Comparison of ENCODE assay signal across 23 cellular contexts in the genomic region with DNA sequence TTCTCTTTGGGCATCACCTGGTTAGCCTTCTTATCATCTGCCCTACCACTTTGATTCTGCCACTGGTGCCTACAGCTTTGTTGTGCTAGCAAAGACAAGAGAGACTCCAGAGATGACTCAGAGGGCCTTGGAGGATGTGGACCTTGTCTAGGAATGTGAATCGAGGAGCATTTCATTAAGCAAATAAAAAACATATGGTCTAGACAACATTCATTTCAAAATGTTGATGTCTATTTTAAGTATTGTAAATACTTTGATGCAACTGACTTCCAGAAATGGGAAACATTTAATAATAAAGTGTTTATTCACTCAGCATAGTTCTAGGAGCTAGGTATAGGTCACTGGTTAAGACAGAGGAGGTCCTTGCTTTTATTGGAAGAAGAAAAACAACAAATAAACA.
DNase-seq lines count a peak whose midpoint lies in the region; ATAC-seq and TF ChIP-seq lines count a peak whose summit lies in the region.
"Had no signal": no experiment of that assay in that cellular context is flagged by ENCODE, and none has a peak within 500 bp of the region (broad histone marks: within the 10 kb centered on the region; RNA-seq: fewer than 3 reads in every experiment).

No MANE protein-coding gene starts in this region.

- H3K27me3 Mint-ChIP-seq in activated T-cell treated with anti-CD3 and anti-CD28 coated beads, Interleukin-2, amount 50 U/mL, for 72 hours (ENCODE audit: low read depth), result peaks cover 15% of the 10 kb centered on the region
- peaks cover 16% of the 10 kb centered on the region for H3K27me3 Mint-ChIP-seq in activated T-cell treated with anti-CD3 and anti-CD28 coated beads, Interleukin-2, amount 50 U/mL, for 24 hours
- H3K27me3 Mint-ChIP-seq in activated naive CD4-positive, alpha-beta T cell treated with anti-CD3 and anti-CD28 coated beads for 36 hours (ENCODE audit: low read depth), result peaks cover 19% of the 10 kb centered on the region

- peaks cover 8% of the 10 kb centered on the region for H3F3A ChIP-seq in SK-N-SH (replicated peaks; ENCODE audit: insufficient read depth)

- TF ChIP-seq POLR2A in GM18505 (IDR thresholded peaks at IDR 0.05; ENCODE audit: borderline replicate concordance, extremely low read depth, insufficient read depth, insufficient read length), result no peak

- H3K4me3 ChIP-seq in SK-N-SH (ENCODE audit: low read depth in 2 of 2, low read length in 1 of 2), result no peak overlapping the region
- H3K4me3 ChIP-seq: GM12878, GM23338, transverse colon had no signal

- H3K36me3 ChIP-seq in SK-N-SH (replicated peaks in 1 of 2; ENCODE audit: control insufficient read depth in 1 of 2, insufficient read depth in 2 of 2, low read length in 1 of 2), result no peaks in the 10 kb centered on the region
- H3K36me3 ChIP-seq: transverse colon had no signal

- no peaks in the 10 kb centered on the region for H4K20me1 ChIP-seq in SK-N-SH (ENCODE audit: insufficient read depth)

- TF ChIP-seq CTCF in SK-N-SH (IDR thresholded peaks at IDR 0.05), result no peak

- no peak for ATAC-seq in activated T-cell treated with anti-CD3 and anti-CD28 coated beads, Interleukin-2, amount 50 U/mL, for 72 hours (replicated peaks in 1 of 2)
- ATAC-seq in GM18505 (IDR thresholded peaks at IDR 0.05; ENCODE audit: unreplicated experiment), result no peak
- ATAC-seq: foreskin keratinocyte, GM12878, GM23338, left colon, Panc1 had no signal

- H3K79me2 ChIP-seq in SK-N-SH (ENCODE audit: insufficient read depth), result no peaks in the 10 kb centered on the region

- POLR2A ChIA-PET in SK-N-SH (lab: Yijun Ruan, JAX), result no interaction called here

- no peak overlapping the region for H3K4me2 ChIP-seq in SK-N-SH
- H3K4me2 ChIP-seq: GM23338 had no signal

- H3K27ac Mint-ChIP-seq in activated T-cell treated with anti-CD3 and anti-CD28 coated beads, Interleukin-2, amount 50 U/mL, for 72 hours, result peak overlapping the region; percentile 68
- no peak overlapping the region for H3K27ac Mint-ChIP-seq in activated T-cell treated with anti-CD3 and anti-CD28 coated beads, Interleukin-2, amount 50 U/mL, for 24 hours
- H3K27ac Mint-ChIP-seq in activated naive CD4-positive, alpha-beta T cell treated with anti-CD3 and anti-CD28 coated beads for 36 hours, result no peak overlapping the region
- H3K27ac Mint-ChIP-seq: activated CD4-positive, alpha-beta T cell treated with anti-CD3 and anti-CD28 coated beads, Interleukin-2, amount 10 ng/mL, durations not matched to agents 7 days and 5 days; activated naive CD4-positive, alpha-beta T cell treated with anti-CD3 and anti-CD28 coated beads, Interleukin-2, amount 10 ng/mL, durations not matched to agents 7 days and 5 days; brain; GM23338 had no signal

- peaks cover 0 to 3% of the 10 kb centered on the region in 2 experiments; a peak in 1 of 4 replicates for H3K4me1 ChIP-seq in SK-N-SH (ENCODE audit: control insufficient read depth in 1 of 2, insufficient read depth in 2 of 2, low read depth in 1 of 2, low read length in 1 of 2)
- H3K4me1 ChIP-seq: foreskin keratinocyte had no signal

- CTCF ChIA-PET in SK-N-SH (lab: Yijun Ruan, JAX), result interaction anchor here (0.7 kb wide), 1 partner anchor 20 kb away, joined by 3 read pairs; no protein-coding TSS in a partner anchor
- CTCF ChIA-PET in activated naive CD4-positive, alpha-beta T cell treated with anti-CD3 and anti-CD28 coated beads for 36 hours (lab: Charles Lee), result interaction anchor here (0.7 kb wide), 1 partner anchor 24 kb away, joined by 3 read pairs; no protein-coding TSS in a partner anchor

- H3K4me1 Mint-ChIP-seq in activated T-cell treated with anti-CD3 and anti-CD28 coated beads, Interleukin-2, amount 50 U/mL, for 72 hours (ENCODE audit: low read depth), result no peaks in the 10 kb centered on the region
- no peaks in the 10 kb centered on the region for H3K4me1 Mint-ChIP-seq in activated T-cell treated with anti-CD3 and anti-CD28 coated beads, Interleukin-2, amount 50 U/mL, for 24 hours (ENCODE audit: low read depth)
- no peaks in the 10 kb centered on the region for H3K4me1 Mint-ChIP-seq in activated naive CD4-positive, alpha-beta T cell treated with anti-CD3 and anti-CD28 coated beads for 36 hours (ENCODE audit: low read depth)
- H3K4me1 Mint-ChIP-seq: activated CD4-positive, alpha-beta T cell treated with anti-CD3 and anti-CD28 coated beads, Interleukin-2, amount 10 ng/mL, durations not matched to agents 7 days and 5 days; activated naive CD4-positive, alpha-beta T cell treated with anti-CD3 and anti-CD28 coated beads, Interleukin-2, amount 10 ng/mL, durations not matched to agents 7 days and 5 days had no signal

- no peaks in the 10 kb centered on the region for H3K36me3 Mint-ChIP-seq in activated T-cell treated with anti-CD3 and anti-CD28 coated beads, Interleukin-2, amount 50 U/mL, for 72 hours (ENCODE audit: insufficient read depth in 2 of 2)
- no peaks in the 10 kb centered on the region for H3K36me3 Mint-ChIP-seq in activated T-cell treated with anti-CD3 and anti-CD28 coated beads, Interleukin-2, amount 50 U/mL, for 24 hours (ENCODE audit: low read depth)
- no peaks in the 10 kb centered on the region for H3K36me3 Mint-ChIP-seq in activated naive CD4-positive, alpha-beta T cell treated with anti-CD3 and anti-CD28 coated beads for 36 hours (ENCODE audit: low read depth)
- H3K36me3 Mint-ChIP-seq: activated naive CD4-positive, alpha-beta T cell treated with anti-CD3 and anti-CD28 coated beads, Interleukin-2, amount 10 ng/mL, durations not matched to agents 7 days and 5 days had no signal

- TF ChIP-seq RAD21 in SK-N-SH (IDR thresholded peaks at IDR 0.05; ENCODE audit: low read length), result no peak

- H3K9me3 Mint-ChIP-seq in activated T-cell treated with anti-CD3 and anti-CD28 coated beads, Interleukin-2, amount 50 U/mL, for 72 hours, result peaks cover 0 to 4% of the 10 kb centered on the region in 2 donors
- peaks cover 2% of the 10 kb centered on the region for H3K9me3 Mint-ChIP-seq in activated T-cell treated with anti-CD3 and anti-CD28 coated beads, Interleukin-2, amount 50 U/mL, for 24 hours
- H3K9me3 Mint-ChIP-seq in activated naive CD4-positive, alpha-beta T cell treated with anti-CD3 and anti-CD28 coated beads for 36 hours, result no peaks in the 10 kb centered on the region
- H3K9me3 Mint-ChIP-seq: activated CD4-positive, alpha-beta T cell treated with anti-CD3 and anti-CD28 coated beads, Interleukin-2, amount 10 ng/mL, durations not matched to agents 7 days and 5 days; activated naive CD4-positive, alpha-beta T cell treated with anti-CD3 and anti-CD28 coated beads, Interleukin-2, amount 10 ng/mL, durations not matched to agents 7 days and 5 days had no signal

- WGBS in SK-N-SH (ENCODE audit: low lambda C conversion rate), result 0% methylated on average over 1 of the region's 1 CpG

- intact Hi-C loops in activated naive CD4-positive, alpha-beta T cell treated with anti-CD3 and anti-CD28 coated beads for 36 hours (cut with micrococcal nuclease), result no loop called here

- H3K27ac ChIP-seq in SK-N-SH (ENCODE audit: low read depth in 2 of 2, low read length in 1 of 2), result peak overlapping the region; percentile 22 to 71; a peak in 2 of 4 replicates
- H3K27ac ChIP-seq: 22Rv1, foreskin keratinocyte, transverse colon had no signal

- no peaks in the 10 kb centered on the region for H3K9me3 ChIP-seq in SK-N-SH

- no peak overlapping the region for H2AFZ ChIP-seq in SK-N-SH (ENCODE audit: low read depth)
- H2AFZ ChIP-seq: GM23338 had no signal

- TF ChIP-seq EP300 in SK-N-SH (IDR thresholded peaks at IDR 0.05; ENCODE audit: borderline replicate concordance in 1 of 2, low read depth in 1 of 2, low read length in 1 of 2), result peak in 1 of 2 experiments; percentile 36; a peak in 1 of 4 replicates

- H3K27me3 ChIP-seq in SK-N-SH (ENCODE audit: insufficient read depth), result no peaks in the 10 kb centered on the region
- H3K27me3 ChIP-seq: transverse colon had no signal

- no peaks in the 10 kb centered on the region for H3K9me2 ChIP-seq in SK-N-SH

- H3K4me3 Mint-ChIP-seq in activated T-cell treated with anti-CD3 and anti-CD28 coated beads, Interleukin-2, amount 50 U/mL, for 72 hours, result no peak overlapping the region
- no peak overlapping the region for H3K4me3 Mint-ChIP-seq in activated T-cell treated with anti-CD3 and anti-CD28 coated beads, Interleukin-2, amount 50 U/mL, for 24 hours
- H3K4me3 Mint-ChIP-seq in activated naive CD4-positive, alpha-beta T cell treated with anti-CD3 and anti-CD28 coated beads for 36 hours, result no peak overlapping the region
- H3K4me3 Mint-ChIP-seq: activated CD4-positive, alpha-beta T cell treated with anti-CD3 and anti-CD28 coated beads, Interleukin-2, amount 10 ng/mL, durations not matched to agents 7 days and 5 days; activated naive CD4-positive, alpha-beta T cell treated with anti-CD3 and anti-CD28 coated beads, Interleukin-2, amount 10 ng/mL, durations not matched to agents 7 days and 5 days; brain; GM23338 had no signal

- DNase-seq in activated T-cell treated with anti-CD3 and anti-CD28 coated beads, Interleukin-2, amount 50 U/mL, for 72 hours, result no peak
- no peak for DNase-seq in activated T-cell treated with anti-CD3 and anti-CD28 coated beads, Interleukin-2, amount 50 U/mL, for 24 hours
- DNase-seq in SK-N-SH (no peak), fibroblast of gingiva (ENCODE audit: low read depth) (peak; percentile 88), inferior parietal cortex (ENCODE audit: extremely low spot score) (no peak), NCI-H510A treated with DMSO at 0.1 percent for 48 hours (lab: John Stamatoyannopoulos, UW) (no peak)
- no peak for DNase-seq in activated naive CD4-positive, alpha-beta T cell treated with anti-CD3 and anti-CD28 coated beads for 36 hours
- DNase-seq: activated CD4-positive, alpha-beta T cell treated with anti-CD3 and anti-CD28 coated beads, Interleukin-2, amount 10 ng/mL, durations not matched to agents 7 days and 5 days; activated naive CD4-positive, alpha-beta T cell treated with anti-CD3 and anti-CD28 coated beads, Interleukin-2, amount 10 ng/mL, durations not matched to agents 7 days and 5 days; foreskin keratinocyte; left colon; NCI-H1105 treated with DMSO at 0.1 percent for 48 hours; NCI-H82; stimulated activated CD4-positive, alpha-beta T cell treated with anti-CD3 and anti-CD28 coated beads, Interleukin-15, amount 100 ng/mL, for 24 hours; stimulated activated naive CD4-positive, alpha-beta T cell treated with Interleukin-2 at 50 U/mL for 16 hours; SW 1271; transverse colon had no signal

- no peak overlapping the region for H3K9ac ChIP-seq in SK-N-SH

TF ChIP-seq in SK-N-SH, 30 proteins besides CTCF, POLR2A, EP300 and RAD21 (continues in another document):
- TF ChIP-seq RXRA (IDR thresholded peaks at IDR 0.05; ENCODE audit: borderline replicate concordance, low read depth) (no peak; the same call in 1 of the 2 replicates), ELF1 (IDR thresholded peaks at IDR 0.05) (no peak)
- TF ChIP-seq, protein P1, sequence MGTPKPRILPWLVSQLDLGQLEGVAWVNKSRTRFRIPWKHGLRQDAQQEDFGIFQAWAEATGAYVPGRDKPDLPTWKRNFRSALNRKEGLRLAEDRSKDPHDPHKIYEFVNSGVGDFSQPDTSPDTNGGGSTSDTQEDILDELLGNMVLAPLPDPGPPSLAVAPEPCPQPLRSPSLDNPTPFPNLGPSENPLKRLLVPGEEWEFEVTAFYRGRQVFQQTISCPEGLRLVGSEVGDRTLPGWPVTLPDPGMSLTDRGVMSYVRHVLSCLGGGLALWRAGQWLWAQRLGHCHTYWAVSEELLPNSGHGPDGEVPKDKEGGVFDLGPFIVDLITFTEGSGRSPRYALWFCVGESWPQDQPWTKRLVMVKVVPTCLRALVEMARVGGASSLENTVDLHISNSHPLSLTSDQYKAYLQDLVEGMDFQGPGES (IDR thresholded peaks at IDR 0.05; ENCODE audit: low read depth, low read length), result no peak
